ENCODE assay signal across 8 cellular contexts in genomic region chr1:52727114-52727586, GRCh38. TPM values are rescaled to one million over a fixed set of nuclear protein-coding genes. Genes with fewer than 3 reads are reported as not detected.
DNase-seq lines count a peak whose midpoint lies in the region; ATAC-seq and TF ChIP-seq lines count a peak whose summit lies in the region.

No MANE protein-coding gene starts in this region.

- H2AFZ ChIP-seq in SU-DHL-6 (ENCODE audit: low read depth, low read length, severe bottlenecking) = peak overlapping the region; percentile 88

- peaks cover 4% of the 10 kb centered on the region; the same call in 1 of the 2 replicates for H3K79me2 ChIP-seq in SU-DHL-6 (ENCODE audit: insufficient read depth, low read length)

- no peaks in the 10 kb centered on the region for H3K27me3 ChIP-seq in SU-DHL-6 (ENCODE audit: low read length)

- H3K4me2 ChIP-seq in SU-DHL-6 (ENCODE audit: low read depth, low read length, poor library complexity, severe bottlenecking) = peak overlapping the region; percentile 91

- H3K9me3 ChIP-seq in SU-DHL-6 (ENCODE audit: insufficient read depth, low read length) = no peaks in the 10 kb centered on the region

- H3K9me2 ChIP-seq in SU-DHL-6 (replicated peaks; ENCODE audit: insufficient read depth, low read length) = no peaks in the 10 kb centered on the region

- DNase-seq in GM03348 (ENCODE audit: low spot score) (peak; percentile 31), epithelial cell of prostate (ENCODE audit: low read depth, low spot score) (no peak), myocyte (ENCODE audit: low read depth) (peak; percentile 31), GM19240 (ENCODE audit: insufficient read length, low spot score) (no peak)

- no peaks in the 10 kb centered on the region; the same call in 1 of the 2 replicates for H3F3A ChIP-seq in SU-DHL-6 (ENCODE audit: insufficient read depth)

- ATAC-seq in HG02623 (IDR thresholded peaks at IDR 0.05; ENCODE audit: unreplicated experiment) (no peak), HG02763 (IDR thresholded peaks at IDR 0.05; ENCODE audit: unreplicated experiment) (no peak)

- no peaks in the 10 kb centered on the region for H4K20me1 ChIP-seq in SU-DHL-6 (ENCODE audit: low read depth, low read length)

- no peak for TF ChIP-seq CTCF in 22Rv1 (IDR thresholded peaks at IDR 0.05)
- no peak for TF ChIP-seq CTCF in SU-DHL-6 (IDR thresholded peaks at IDR 0.05; ENCODE audit: insufficient read depth, low read length, poor library complexity, severe bottlenecking)

- H3K27ac ChIP-seq in 22Rv1 (peak overlapping the region; percentile 52), SU-DHL-6 (ENCODE audit: low read depth, low read length) (no peak overlapping the region), epithelial cell of prostate (peak overlapping the region; percentile 35)

- H3K9ac ChIP-seq in SU-DHL-6 (ENCODE audit: low read length) = peak overlapping the region; percentile 74

- peak overlapping the region; percentile 68 for H3K4me3 ChIP-seq in SU-DHL-6 (ENCODE audit: insufficient read depth, low read length, poor library complexity, severe bottlenecking)

- no peaks in the 10 kb centered on the region for H3K36me3 ChIP-seq in SU-DHL-6 (ENCODE audit: low read length)

RNA-seq across cellular contexts. Expression of gene ZYG11B, which starts 0.9 kb away (rescaled TPM):
- 39.8 and 57.3 TPM in 2 replicates for total RNA-seq in myocyte
- polyA plus RNA-seq in myocyte (2012) = 10.2 TPM

RNA-seq across cellular contexts. Expression of gene COA7, which starts 29.0 kb away (rescaled TPM):
- total RNA-seq in myocyte = 8.4 and 15.8 TPM in 2 replicates
- 15.1 TPM for polyA plus RNA-seq in myocyte (2012)

Comparison
In these comparisons a context has a peak if more than half of its experiments do, and no peak if none do; other contexts are left out.
1. DNase-seq: peak in GM03348 (single experiment) and myocyte (single experiment); none in epithelial cell of prostate (single experiment) and GM19240 (single experiment).